19 cellular contexts compared by ENCODE assay signal in the genomic region with DNA sequence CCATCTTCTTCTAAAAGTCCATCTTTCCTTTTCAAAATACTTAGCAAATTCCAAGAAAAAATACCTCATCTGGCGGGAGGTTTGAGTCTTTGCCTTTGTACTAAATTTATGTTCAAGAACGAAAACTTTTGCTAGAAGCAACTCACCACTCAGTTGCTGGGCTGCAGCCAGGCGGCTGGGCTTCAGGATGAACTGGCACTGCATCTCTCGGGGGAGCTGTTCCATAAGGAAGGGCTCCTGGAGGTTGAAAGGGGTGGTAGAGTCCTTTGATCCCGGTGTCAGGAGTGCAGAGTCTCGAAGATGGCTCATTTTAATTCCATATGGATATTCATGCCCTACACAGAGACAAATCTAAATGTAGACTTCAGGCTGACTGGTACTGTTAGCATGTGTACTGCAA.
DNase-seq lines count a peak whose midpoint lies in the region; ATAC-seq and TF ChIP-seq lines count a peak whose summit lies in the region.
"Had no signal": no experiment of that assay in that cellular context is flagged by ENCODE, and none has a peak within 500 bp of the region (broad histone marks: within the 10 kb centered on the region; RNA-seq: fewer than 3 reads in every experiment).

No MANE protein-coding gene starts in this region.

- H3K27me3 Mint-ChIP-seq in WTC11 (ENCODE audit: low read depth), result no peaks in the 10 kb centered on the region

- H3K36me3 Mint-ChIP-seq in WTC11, result no peaks in the 10 kb centered on the region
- H3K36me3 Mint-ChIP-seq: CD8-positive, alpha-beta T cell had no signal

- H3K27ac Mint-ChIP-seq in WTC11, result no peak overlapping the region
- H3K27ac Mint-ChIP-seq: CD8-positive, alpha-beta T cell had no signal

- H3K4me3 Mint-ChIP-seq in WTC11, result no peak overlapping the region
- H3K4me3 Mint-ChIP-seq: CD8-positive, alpha-beta T cell had no signal

- WGBS in testis, 2 donors, result 69 to 76% methylated on average over 6 of the region's 6 CpGs

- no peak overlapping the region for H3K27ac ChIP-seq in testis
- H3K27ac ChIP-seq: C4-2B, GM23248 had no signal

- POLR2A ChIA-PET in WTC11 (lab: Charles Lee), result no interaction called here

- H3K4me1 Mint-ChIP-seq in WTC11, result no peaks in the 10 kb centered on the region

- CTCF ChIA-PET in WTC11 (lab: Charles Lee), result no interaction called here

- H3K9me3 Mint-ChIP-seq in WTC11, result no peaks in the 10 kb centered on the region
- H3K9me3 Mint-ChIP-seq: CD8-positive, alpha-beta T cell had no signal

- intact Hi-C loops in Right ventricle myocardium inferior (cut with DNase I) (no loop called here), cardiac septum (cut with DNase I) (no loop called here), testis (cut with DNase I; ENCODE audit: low total_unique reads) (no loop called here)

- DNase-seq in Right ventricle myocardium inferior (ENCODE audit: missing footprints) (peak; percentile 30), cardiac septum (ENCODE audit: low spot score) (no peak), WTC11 (ENCODE audit: low spot score) (no peak), iPS-NIHi7 (ENCODE audit: extremely low spot score) (peak; percentile 50), testis (peak; percentile 29), germinal center (ENCODE audit: low spot score) (no peak)
- DNase-seq: BE2C; CD8-positive, alpha-beta T cell; COR-L47; DMS153; DMS79 treated with DMSO at 0.1 percent for 48 hours; EL; GDM1; GM23248; HCEC 1CT had no signal

- TF ChIP-seq POLR2A in testis (IDR thresholded peaks at IDR 0.05), result no peak

- H3K36me3 ChIP-seq in testis (ENCODE audit: low read depth, missing control alignments), result no peaks in the 10 kb centered on the region
- H3K36me3 ChIP-seq: BE2C had no signal

- no peaks in the 10 kb centered on the region for H3K27me3 ChIP-seq in testis
- H3K27me3 ChIP-seq: BE2C had no signal

- no peak overlapping the region for H3K4me3 ChIP-seq in testis
- H3K4me3 ChIP-seq: GM23248, K562 had no signal

- TF ChIP-seq CTCF in WTC11 (IDR thresholded peaks at IDR 0.05) (no peak), testis (IDR thresholded peaks at IDR 0.05) (no peak)

- no peaks in the 10 kb centered on the region for H3K4me1 ChIP-seq in testis
- H3K4me1 ChIP-seq: BE2C had no signal

- no peak for ATAC-seq in Right ventricle myocardium inferior
- peak; percentile 85 for ATAC-seq in WTC11
- ATAC-seq in HG03280 (IDR thresholded peaks at IDR 0.05; ENCODE audit: unreplicated experiment), result no peak
- ATAC-seq in GM18873 (IDR thresholded peaks at IDR 0.05; ENCODE audit: low FRiP score, unreplicated experiment), result no peak
- ATAC-seq: CD8-positive, alpha-beta T cell; K562 had no signal

- H3K9me3 ChIP-seq in testis, result no peaks in the 10 kb centered on the region
- H3K9me3 ChIP-seq: BE2C had no signal

TF ChIP-seq in WTC11, 78 proteins besides CTCF, POLR2A, EP300 and RAD21:
- TF ChIP-seq TEAD4 (CRISPR knock-in tag; IDR thresholded peaks at IDR 0.05), result no peak
- TF ChIP-seq CBFB (CRISPR knock-in tag; IDR thresholded peaks at IDR 0.05; ENCODE audit: low read depth), result no peak
- TF ChIP-seq NFE2L1 (CRISPR knock-in tag; IDR thresholded peaks at IDR 0.05), result no peak
- no peak for TF ChIP-seq ZNF219 (CRISPR knock-in tag; IDR thresholded peaks at IDR 0.05; ENCODE audit: borderline replicate concordance)
- TF ChIP-seq ARID4B (CRISPR knock-in tag; IDR thresholded peaks at IDR 0.05; ENCODE audit: borderline replicate concordance), result no peak
- TF ChIP-seq ZNF396 (CRISPR knock-in tag; IDR thresholded peaks at IDR 0.05; ENCODE audit: borderline replicate concordance), result no peak
- no peak for TF ChIP-seq JAZF1 (CRISPR knock-in tag; IDR thresholded peaks at IDR 0.05)
- no peak for TF ChIP-seq ATF1 (CRISPR knock-in tag; IDR thresholded peaks at IDR 0.05)
- TF ChIP-seq, protein P1, sequence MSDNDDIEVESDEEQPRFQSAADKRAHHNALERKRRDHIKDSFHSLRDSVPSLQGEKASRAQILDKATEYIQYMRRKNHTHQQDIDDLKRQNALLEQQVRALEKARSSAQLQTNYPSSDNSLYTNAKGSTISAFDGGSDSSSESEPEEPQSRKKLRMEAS (CRISPR knock-in tag; IDR thresholded peaks at IDR 0.05), result no peak
- TF ChIP-seq SP1 (CRISPR knock-in tag; conservative IDR thresholded peaks at IDR 0.05), result no peak
- TF ChIP-seq, protein P2, sequence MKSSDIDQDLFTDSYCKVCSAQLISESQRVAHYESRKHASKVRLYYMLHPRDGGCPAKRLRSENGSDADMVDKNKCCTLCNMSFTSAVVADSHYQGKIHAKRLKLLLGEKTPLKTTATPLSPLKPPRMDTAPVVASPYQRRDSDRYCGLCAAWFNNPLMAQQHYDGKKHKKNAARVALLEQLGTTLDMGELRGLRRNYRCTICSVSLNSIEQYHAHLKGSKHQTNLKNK (CRISPR knock-in tag; IDR thresholded peaks at IDR 0.05), result no peak
- no peak for TF ChIP-seq JUN (CRISPR knock-in tag; IDR thresholded peaks at IDR 0.05)
- no peak for TF ChIP-seq NR1H2 (CRISPR knock-in tag; IDR thresholded peaks at IDR 0.05)
- no peak for TF ChIP-seq GABPB1 (CRISPR knock-in tag; IDR thresholded peaks at IDR 0.05)
- no peak for TF ChIP-seq TP53 (CRISPR knock-in tag; IDR thresholded peaks at IDR 0.05)
- no peak for TF ChIP-seq NR3C1 (CRISPR knock-in tag; conservative IDR thresholded peaks at IDR 0.05; ENCODE audit: low read depth)
- TF ChIP-seq ZNF425 (CRISPR knock-in tag; conservative IDR thresholded peaks at IDR 0.05), result no peak
- TF ChIP-seq, protein P3, sequence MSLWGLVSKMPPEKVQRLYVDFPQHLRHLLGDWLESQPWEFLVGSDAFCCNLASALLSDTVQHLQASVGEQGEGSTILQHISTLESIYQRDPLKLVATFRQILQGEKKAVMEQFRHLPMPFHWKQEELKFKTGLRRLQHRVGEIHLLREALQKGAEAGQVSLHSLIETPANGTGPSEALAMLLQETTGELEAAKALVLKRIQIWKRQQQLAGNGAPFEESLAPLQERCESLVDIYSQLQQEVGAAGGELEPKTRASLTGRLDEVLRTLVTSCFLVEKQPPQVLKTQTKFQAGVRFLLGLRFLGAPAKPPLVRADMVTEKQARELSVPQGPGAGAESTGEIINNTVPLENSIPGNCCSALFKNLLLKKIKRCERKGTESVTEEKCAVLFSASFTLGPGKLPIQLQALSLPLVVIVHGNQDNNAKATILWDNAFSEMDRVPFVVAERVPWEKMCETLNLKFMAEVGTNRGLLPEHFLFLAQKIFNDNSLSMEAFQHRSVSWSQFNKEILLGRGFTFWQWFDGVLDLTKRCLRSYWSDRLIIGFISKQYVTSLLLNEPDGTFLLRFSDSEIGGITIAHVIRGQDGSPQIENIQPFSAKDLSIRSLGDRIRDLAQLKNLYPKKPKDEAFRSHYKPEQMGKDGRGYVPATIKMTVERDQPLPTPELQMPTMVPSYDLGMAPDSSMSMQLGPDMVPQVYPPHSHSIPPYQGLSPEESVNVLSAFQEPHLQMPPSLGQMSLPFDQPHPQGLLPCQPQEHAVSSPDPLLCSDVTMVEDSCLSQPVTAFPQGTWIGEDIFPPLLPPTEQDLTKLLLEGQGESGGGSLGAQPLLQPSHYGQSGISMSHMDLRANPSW (CRISPR knock-in tag; conservative IDR thresholded peaks at IDR 0.05; ENCODE audit: low read depth), result no peak
TF ChIP-seq in WTC11: peak in this region for 0.

Comparison
In these comparisons a context has a peak if more than half of its experiments do, and no peak if none do; other contexts are left out.
1. DNase-seq: peak in Right ventricle myocardium inferior (single experiment), iPS-NIHi7 (single experiment) and testis (single experiment); none in cardiac septum (single experiment), WTC11 (single experiment) and germinal center (single experiment).